Comparison of ENCODE assay signal across 1 cellular context in the genomic region with DNA sequence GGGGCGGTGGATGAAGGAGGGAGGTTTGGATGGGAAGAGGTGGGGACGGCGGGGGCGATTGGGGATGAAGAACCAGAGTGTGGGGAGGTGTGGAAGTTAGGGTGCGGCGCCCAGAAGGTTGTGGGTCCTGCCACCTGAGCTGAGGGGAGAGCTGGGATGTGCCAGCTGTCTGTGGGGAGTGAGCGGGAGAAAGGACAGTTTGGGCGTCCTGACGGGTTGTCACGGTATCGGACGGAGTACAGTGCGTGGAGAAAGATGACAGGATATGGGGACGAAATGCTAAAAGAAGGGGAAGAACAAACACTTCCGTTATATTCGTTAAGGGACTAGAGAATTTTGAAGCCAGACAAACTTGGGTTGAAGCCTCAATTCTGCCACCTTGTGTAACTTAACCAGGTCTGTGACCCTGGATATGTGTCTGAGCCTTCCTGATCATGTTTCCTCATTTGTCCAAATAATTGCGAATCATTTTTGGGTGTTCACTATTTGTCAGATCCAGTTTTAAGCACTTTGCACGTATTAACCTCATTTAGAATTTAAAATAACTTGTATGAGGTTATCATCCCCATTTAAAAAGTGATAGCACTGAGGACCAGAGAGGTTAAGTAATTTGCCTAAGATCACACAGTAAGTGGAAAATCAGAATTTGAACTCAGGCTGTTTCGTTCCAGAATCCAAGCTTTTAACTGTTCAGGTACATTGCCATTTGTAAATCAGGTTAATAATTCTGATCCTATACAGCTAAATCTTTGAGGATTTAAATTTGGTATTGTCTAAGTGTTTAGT.
TF ChIP-seq lines count a peak whose summit lies in the region.

No MANE protein-coding gene starts in this region.

TF ChIP-seq in GM23338, 12 proteins besides CTCF, POLR2A, EP300 and RAD21 (continued from another document):
- TF ChIP-seq, protein P1, sequence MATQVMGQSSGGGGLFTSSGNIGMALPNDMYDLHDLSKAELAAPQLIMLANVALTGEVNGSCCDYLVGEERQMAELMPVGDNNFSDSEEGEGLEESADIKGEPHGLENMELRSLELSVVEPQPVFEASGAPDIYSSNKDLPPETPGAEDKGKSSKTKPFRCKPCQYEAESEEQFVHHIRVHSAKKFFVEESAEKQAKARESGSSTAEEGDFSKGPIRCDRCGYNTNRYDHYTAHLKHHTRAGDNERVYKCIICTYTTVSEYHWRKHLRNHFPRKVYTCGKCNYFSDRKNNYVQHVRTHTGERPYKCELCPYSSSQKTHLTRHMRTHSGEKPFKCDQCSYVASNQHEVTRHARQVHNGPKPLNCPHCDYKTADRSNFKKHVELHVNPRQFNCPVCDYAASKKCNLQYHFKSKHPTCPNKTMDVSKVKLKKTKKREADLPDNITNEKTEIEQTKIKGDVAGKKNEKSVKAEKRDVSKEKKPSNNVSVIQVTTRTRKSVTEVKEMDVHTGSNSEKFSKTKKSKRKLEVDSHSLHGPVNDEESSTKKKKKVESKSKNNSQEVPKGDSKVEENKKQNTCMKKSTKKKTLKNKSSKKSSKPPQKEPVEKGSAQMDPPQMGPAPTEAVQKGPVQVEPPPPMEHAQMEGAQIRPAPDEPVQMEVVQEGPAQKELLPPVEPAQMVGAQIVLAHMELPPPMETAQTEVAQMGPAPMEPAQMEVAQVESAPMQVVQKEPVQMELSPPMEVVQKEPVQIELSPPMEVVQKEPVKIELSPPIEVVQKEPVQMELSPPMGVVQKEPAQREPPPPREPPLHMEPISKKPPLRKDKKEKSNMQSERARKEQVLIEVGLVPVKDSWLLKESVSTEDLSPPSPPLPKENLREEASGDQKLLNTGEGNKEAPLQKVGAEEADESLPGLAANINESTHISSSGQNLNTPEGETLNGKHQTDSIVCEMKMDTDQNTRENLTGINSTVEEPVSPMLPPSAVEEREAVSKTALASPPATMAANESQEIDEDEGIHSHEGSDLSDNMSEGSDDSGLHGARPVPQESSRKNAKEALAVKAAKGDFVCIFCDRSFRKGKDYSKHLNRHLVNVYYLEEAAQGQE (IDR thresholded peaks at IDR 0.05; ENCODE audit: unreplicated experiment), result no peak
